ENCODE assay signal across 35 cellular contexts in the genomic region with DNA sequence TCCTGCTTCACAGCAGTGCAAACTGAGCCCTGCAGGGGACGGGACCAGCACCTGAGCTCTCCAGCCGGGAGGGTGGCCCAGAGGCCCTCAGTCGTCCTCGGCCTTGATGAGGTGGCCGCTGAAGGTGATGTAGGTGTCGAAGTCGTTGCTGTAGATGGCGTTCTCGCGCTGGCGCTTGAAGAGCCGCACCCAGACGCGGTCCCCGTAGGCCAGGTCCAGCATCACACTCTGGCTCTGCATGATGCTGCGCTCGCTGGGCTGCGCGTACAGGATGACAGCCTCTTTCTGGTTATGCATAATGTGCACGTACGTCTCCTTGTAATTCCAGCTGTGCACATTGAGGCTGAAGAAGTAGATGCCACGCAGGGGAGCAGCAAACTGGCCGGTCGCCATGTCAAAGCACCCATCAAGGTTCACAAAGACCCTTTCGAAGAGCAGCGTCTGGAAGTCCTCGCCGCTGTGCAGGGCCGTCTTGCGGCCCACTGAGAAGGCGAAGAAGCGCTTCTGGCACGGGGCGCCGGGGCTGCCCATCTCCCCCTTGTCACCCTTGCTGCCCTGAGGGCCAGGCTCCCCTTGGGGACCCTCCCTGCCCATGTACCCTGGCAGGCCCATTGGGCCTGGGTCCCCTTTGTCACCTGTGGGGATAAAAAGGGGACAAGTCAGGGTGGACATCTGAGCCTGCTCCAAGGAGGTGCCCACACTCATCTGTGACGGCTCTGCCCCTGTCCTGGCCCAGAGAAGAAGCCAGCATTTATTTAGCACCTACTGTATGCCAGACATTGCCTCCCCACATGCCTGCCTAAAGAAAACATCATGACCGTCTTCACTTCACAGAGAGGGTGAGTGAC. TPM values are rescaled to one million over a fixed set of nuclear protein-coding genes. Genes with fewer than 3 reads are reported as not detected.
A peak's percentile ranks its signal among the peaks of the same experiment; 100 is the strongest.
DNase-seq lines count a peak whose midpoint lies in the region; ATAC-seq, FAIRE-seq and TF ChIP-seq lines count a peak whose summit lies in the region.
"Had no signal": no experiment of that assay in that cellular context is flagged by ENCODE, and none has a peak within 500 bp of the region (broad histone marks: within the 10 kb centered on the region; RNA-seq: fewer than 3 reads in every experiment).

No MANE protein-coding gene starts in this region.

- no peak overlapping the region for H3K4me3 ChIP-seq in Peyer's patch
- no peak overlapping the region for H3K4me3 ChIP-seq in right cardiac atrium (ENCODE audit: low read length)
- no peak overlapping the region for H3K4me3 ChIP-seq in sigmoid colon
- H3K4me3 ChIP-seq: esophagus squamous epithelium, hepatocyte had no signal

- H3K27me3 ChIP-seq in Peyer's patch (no peaks in the 10 kb centered on the region), right cardiac atrium (ENCODE audit: control insufficient read depth, insufficient read depth) (no peaks in the 10 kb centered on the region), sigmoid colon (no peaks in the 10 kb centered on the region)
- H3K27me3 ChIP-seq: hepatocyte had no signal

- H3K4me3 Mint-ChIP-seq in activated CD4-positive, alpha-beta T cell treated with anti-CD3 and anti-CD28 coated beads, Interleukin-2, amount 10 ng/mL, durations not matched to agents 24 days and 14 days: no peak overlapping the region
- H3K4me3 Mint-ChIP-seq in activated CD4-positive, alpha-beta T cell treated with anti-CD3 and anti-CD28 coated beads, Interleukin-2, amount 10 ng/mL, durations not matched to agents 7 days and 5 days: no peak overlapping the region
- H3K4me3 Mint-ChIP-seq: activated naive CD8-positive, alpha-beta T cell; activated T-helper 1 cell treated with anti-CD3 and anti-CD28 coated beads, Interleukin-12 subunit alpha, Interleukin-12 subunit beta, Interleukin-2, Interleukin-4 antibody, amounts not matched to agents 30 ng/mL and 10 ng/mL and 1 ng/mL, durations not matched to agents 14 hours and 24 hours and 36 hours; mesothelial cell of epicardium; natural killer cell had no signal

- CTCF ChIA-PET in activated CD4-positive, alpha-beta T cell treated with anti-CD3 and anti-CD28 coated beads, Interleukin-2, amount 10 ng/mL, durations not matched to agents 7 days and 5 days (lab: Charles Lee): interaction anchor here (3.1 kb wide), 1 partner anchor 17 kb away, joined by 7 read pairs; no protein-coding TSS in a partner anchor

- POLR2A ChIA-PET in activated CD4-positive, alpha-beta T cell treated with anti-CD3 and anti-CD28 coated beads, Interleukin-2, amount 10 ng/mL, durations not matched to agents 7 days and 5 days (lab: Charles Lee): no interaction called here

- H3K36me3 ChIP-seq in Peyer's patch (no peaks in the 10 kb centered on the region), sigmoid colon (peaks cover 0 to 5% (median 0%) of the 10 kb centered on the region in 4 donors)

- 90% methylated on average over 37 of the region's 37 CpGs for WGBS in right cardiac atrium
- WGBS in sigmoid colon, 2 donors: 91 to 94% methylated on average over 37 of the region's 37 CpGs

- no peak for ATAC-seq in right cardiac atrium
- ATAC-seq: natural killer cell had no signal

- H3K9me3 Mint-ChIP-seq in activated CD4-positive, alpha-beta T cell treated with anti-CD3 and anti-CD28 coated beads, Interleukin-2, amount 10 ng/mL, durations not matched to agents 24 days and 14 days: no peaks in the 10 kb centered on the region
- no peaks in the 10 kb centered on the region for H3K9me3 Mint-ChIP-seq in activated CD4-positive, alpha-beta T cell treated with anti-CD3 and anti-CD28 coated beads, Interleukin-2, amount 10 ng/mL, durations not matched to agents 7 days and 5 days
- H3K9me3 Mint-ChIP-seq: activated T-helper 1 cell treated with anti-CD3 and anti-CD28 coated beads, Interleukin-12 subunit alpha, Interleukin-12 subunit beta, Interleukin-2, Interleukin-4 antibody, amounts not matched to agents 30 ng/mL and 10 ng/mL and 1 ng/mL, durations not matched to agents 14 hours and 24 hours and 36 hours; CD4-positive, CD25-positive, alpha-beta regulatory T cell; mesothelial cell of epicardium; natural killer cell had no signal

- intact Hi-C loops in activated CD4-positive, alpha-beta T cell treated with anti-CD3 and anti-CD28 coated beads, Interleukin-2, amount 10 ng/mL, durations not matched to agents 24 days and 14 days (cut with micrococcal nuclease): no loop called here
- intact Hi-C loops in right cardiac atrium (cut with DNase I) (no loop called here), sigmoid colon (cut with DNase I) (no loop called here)

- H3K27me3 Mint-ChIP-seq in activated CD4-positive, alpha-beta T cell treated with anti-CD3 and anti-CD28 coated beads, Interleukin-2, amount 10 ng/mL, durations not matched to agents 24 days and 14 days: peaks cover 2% of the 10 kb centered on the region
- H3K27me3 Mint-ChIP-seq in activated CD4-positive, alpha-beta T cell treated with anti-CD3 and anti-CD28 coated beads, Interleukin-2, amount 10 ng/mL, durations not matched to agents 7 days and 5 days: peaks cover 9% of the 10 kb centered on the region
- H3K27me3 Mint-ChIP-seq: activated naive CD8-positive, alpha-beta T cell; CD4-positive, CD25-positive, alpha-beta regulatory T cell had no signal

- TF ChIP-seq CTCF in Peyer's patch (IDR thresholded peaks at IDR 0.05): no peak
- no peak for TF ChIP-seq CTCF in sigmoid colon (IDR thresholded peaks at IDR 0.05)

- H3K4me1 ChIP-seq in Peyer's patch (peaks cover 0 to 41% (median 10%) of the 10 kb centered on the region in 4 donors), right cardiac atrium (ENCODE audit: control insufficient read depth, insufficient read depth, low read length) (peaks cover 12% of the 10 kb centered on the region), sigmoid colon (peaks cover 0 to 23% (median 13%) of the 10 kb centered on the region in 4 donors)

- DNase-seq in activated CD4-positive, alpha-beta T cell treated with anti-CD3 and anti-CD28 coated beads, Interleukin-2, amount 10 ng/mL, durations not matched to agents 24 days and 14 days: no peak
- DNase-seq in activated CD4-positive, alpha-beta T cell treated with anti-CD3 and anti-CD28 coated beads, Interleukin-2, amount 10 ng/mL, durations not matched to agents 7 days and 5 days: no peak
- DNase-seq in Peyer's patch (peak in 2 of 3 donors; percentile 37 to 45), right cardiac atrium (peak in 2 of 3 donors; percentile 7 to 53), sigmoid colon (peak; percentile 47), HTR-8/SVneo (ENCODE audit: insufficient read length, low spot score) (no peak), NOMO-1 treated with DMSO at 0.1 percent for 48 hours (lab: John Stamatoyannopoulos, UW; ENCODE audit: unreplicated experiment) (no peak), OCI-M1 (lab: John Stamatoyannopoulos, UW) (no peak)
- DNase-seq: activated CD4-positive, alpha-beta T cell treated with anti-CD3 and anti-CD28 coated beads, Interleukin-2, amount 50 U/mL, for 1 hour; caudate nucleus; CD4-positive, CD25-positive, alpha-beta regulatory T cell; dermis blood vessel endothelial cell; esophagus squamous epithelium; foreskin melanocyte; Kasumi-1; MV-4-11; natural killer cell; NCI-H187 treated with DMSO at 0.1 percent for 48 hours; NCI-H526; NK-92 treated with Interleukin-12 subunit alpha and Interleukin-12 subunit beta, amount 100 ng/mL, for 24 hours; retina; SW 1271; T-helper 9 cell had no signal

- TF ChIP-seq POLR2A in Peyer's patch (IDR thresholded peaks at IDR 0.05) (no peak), sigmoid colon (IDR thresholded peaks at IDR 0.05) (no peak)

- peak overlapping the region; percentile 29 for H3K27ac Mint-ChIP-seq in activated CD4-positive, alpha-beta T cell treated with anti-CD3 and anti-CD28 coated beads, Interleukin-2, amount 10 ng/mL, durations not matched to agents 24 days and 14 days
- no peak overlapping the region for H3K27ac Mint-ChIP-seq in activated CD4-positive, alpha-beta T cell treated with anti-CD3 and anti-CD28 coated beads, Interleukin-2, amount 10 ng/mL, durations not matched to agents 7 days and 5 days
- H3K27ac Mint-ChIP-seq: activated naive CD8-positive, alpha-beta T cell; activated T-helper 1 cell treated with anti-CD3 and anti-CD28 coated beads, Interleukin-12 subunit alpha, Interleukin-12 subunit beta, Interleukin-2, Interleukin-4 antibody, amounts not matched to agents 30 ng/mL and 10 ng/mL and 1 ng/mL, durations not matched to agents 14 hours and 24 hours and 36 hours; mesothelial cell of epicardium had no signal

- peaks cover 22% of the 10 kb centered on the region for H3K4me1 Mint-ChIP-seq in activated CD4-positive, alpha-beta T cell treated with anti-CD3 and anti-CD28 coated beads, Interleukin-2, amount 10 ng/mL, durations not matched to agents 24 days and 14 days
- peaks cover 38% of the 10 kb centered on the region for H3K4me1 Mint-ChIP-seq in activated CD4-positive, alpha-beta T cell treated with anti-CD3 and anti-CD28 coated beads, Interleukin-2, amount 10 ng/mL, durations not matched to agents 7 days and 5 days

- no peak for TF ChIP-seq EP300 in sigmoid colon (IDR thresholded peaks at IDR 0.05)

- FAIRE-seq in HTR-8/SVneo (lab: Jason Lieb, UNC): no peak
- FAIRE-seq: astrocyte, endometrium had no signal

- no peaks in the 10 kb centered on the region for H3K36me3 Mint-ChIP-seq in activated CD4-positive, alpha-beta T cell treated with anti-CD3 and anti-CD28 coated beads, Interleukin-2, amount 10 ng/mL, durations not matched to agents 24 days and 14 days (ENCODE audit: low read depth)
- no peaks in the 10 kb centered on the region for H3K36me3 Mint-ChIP-seq in activated CD4-positive, alpha-beta T cell treated with anti-CD3 and anti-CD28 coated beads, Interleukin-2, amount 10 ng/mL, durations not matched to agents 7 days and 5 days (ENCODE audit: low read depth)
- H3K36me3 Mint-ChIP-seq: activated naive CD8-positive, alpha-beta T cell; CD4-positive, CD25-positive, alpha-beta regulatory T cell; natural killer cell had no signal

- no peak overlapping the region for H3K27ac ChIP-seq in Peyer's patch
- H3K27ac ChIP-seq in right cardiac atrium (ENCODE audit: low read length): no peak overlapping the region
- H3K27ac ChIP-seq in sigmoid colon: no peak overlapping the region
- H3K27ac ChIP-seq: 22Rv1, esophagus squamous epithelium, hepatocyte, VCaP had no signal

- H3K9me3 ChIP-seq in Peyer's patch (no peaks in the 10 kb centered on the region), right cardiac atrium (ENCODE audit: control insufficient read depth, low read length) (no peaks in the 10 kb centered on the region), sigmoid colon (no peaks in the 10 kb centered on the region)
- H3K9me3 ChIP-seq: esophagus squamous epithelium had no signal

RNA-seq across cellular contexts. Expression of a gene that starts 5.7 kb away (rescaled TPM):
- 6.0 and 6.9 TPM in 2 replicates for total RNA-seq in activated CD4-positive, alpha-beta T cell treated with anti-CD3 and anti-CD28 coated beads, Interleukin-2, amount 10 ng/mL, durations not matched to agents 24 days and 14 days
- total RNA-seq in activated CD4-positive, alpha-beta T cell treated with anti-CD3 and anti-CD28 coated beads, Interleukin-2, amount 10 ng/mL, durations not matched to agents 7 days and 5 days: 1 to 10 TPM; 7.6 to 8.3 TPM
- total RNA-seq in Peyer's patch: 1 to 10 TPM; 3.9 to 9.4 (median 5.9) TPM
- 1 to 10 TPM; 2.8 to 3.3 (median 2.8) TPM for total RNA-seq in right cardiac atrium
- 2.0 TPM for polyA plus RNA-seq in right cardiac atrium
- total RNA-seq in sigmoid colon: 1 to 10 TPM; 1.1 to 5.5 (median 1.6) TPM
- 10 to 100 TPM in 1 of 3 donors, 1 to 10 TPM in 2; 1.8 to 12.1 (median 1.8) TPM for polyA plus RNA-seq in sigmoid colon

RNA-seq across cellular contexts. Expression of a gene that starts 30.0 kb away (rescaled TPM):
- 3.5 and 4.0 TPM in 2 replicates for total RNA-seq in activated CD4-positive, alpha-beta T cell treated with anti-CD3 and anti-CD28 coated beads, Interleukin-2, amount 10 ng/mL, durations not matched to agents 24 days and 14 days
- total RNA-seq in activated CD4-positive, alpha-beta T cell treated with anti-CD3 and anti-CD28 coated beads, Interleukin-2, amount 10 ng/mL, durations not matched to agents 7 days and 5 days: 10 to 100 TPM; 10.1 to 10.2 TPM
- not detected for total RNA-seq in Peyer's patch
- not detected for total RNA-seq in right cardiac atrium
- polyA plus RNA-seq in right cardiac atrium: not detected
- under 1 TPM in 1 of 4 donors, not detected in 3; 0.36 TPM for total RNA-seq in sigmoid colon
- polyA plus RNA-seq in sigmoid colon: 1 to 10 TPM in 1 of 3 donors, not detected in 2; 1.7 TPM
- total RNA-seq: astrocyte, Daoy, dermis blood vessel endothelial cell, esophagus squamous epithelium, osteocyte, subcutaneous adipose tissue, urinary bladder had no signal
- polyA plus RNA-seq: urinary bladder had no signal

RNA-seq across cellular contexts. Expression of a gene that starts 32.6 kb away (rescaled TPM):
- total RNA-seq in activated CD4-positive, alpha-beta T cell treated with anti-CD3 and anti-CD28 coated beads, Interleukin-2, amount 10 ng/mL, durations not matched to agents 24 days and 14 days: 288 and 296 TPM in 2 replicates
- 100 to 1,000 TPM; 100 to 115 TPM for total RNA-seq in activated CD4-positive, alpha-beta T cell treated with anti-CD3 and anti-CD28 coated beads, Interleukin-2, amount 10 ng/mL, durations not matched to agents 7 days and 5 days
- 1 to 10 TPM; 1.5 to 7.0 (median 5.0) TPM for total RNA-seq in Peyer's patch
- under 1 TPM; 0.63 to 0.97 (median 0.72) TPM for total RNA-seq in right cardiac atrium
- polyA plus RNA-seq in right cardiac atrium: 0.32 TPM
- total RNA-seq in sigmoid colon: under 1 TPM in 3 of 4 donors, not detected in 1; under 0.01 to 0.33 (median 0.14) TPM
- 1 to 10 TPM in 1 of 3 donors, under 1 TPM in 2; under 0.01 to 9.7 (median 0.46) TPM for polyA plus RNA-seq in sigmoid colon
- total RNA-seq: Daoy, dermis blood vessel endothelial cell, osteocyte had no signal

Comparison
In these comparisons a context has a peak if more than half of its experiments do, and no peak if none do; other contexts are left out.
1. DNase-seq: peak in Peyer's patch (2 of 3), right cardiac atrium (2 of 3) and sigmoid colon (single experiment); none in activated CD4-positive, alpha-beta T cell treated with anti-CD3 and anti-CD28 coated beads, Interleukin-2, amount 10 ng/mL, durations not matched to agents 24 days and 14 days (single experiment), activated CD4-positive, alpha-beta T cell treated with anti-CD3 and anti-CD28 coated beads, Interleukin-2, amount 10 ng/mL, durations not matched to agents 7 days and 5 days (single experiment), HTR-8/SVneo (single experiment), NOMO-1 treated with DMSO at 0.1 percent for 48 hours (single experiment) and OCI-M1 (single experiment).
2. RNA of a gene that starts 32.6 kb away (total RNA-seq): 288 to 296 TPM in activated CD4-positive, alpha-beta T cell treated with anti-CD3 and anti-CD28 coated beads, Interleukin-2, amount 10 ng/mL, durations not matched to agents 24 days and 14 days and 100 to 115 TPM in activated CD4-positive, alpha-beta T cell treated with anti-CD3 and anti-CD28 coated beads, Interleukin-2, amount 10 ng/mL, durations not matched to agents 7 days and 5 days; 1.5 to 7.0 TPM in Peyer's patch, 0.63 to 0.97 TPM in right cardiac atrium and under 0.01 to 0.33 TPM in sigmoid colon; every median in the first group is over 10 times any median in the second.